ENCODE assay signal across 8 cellular contexts in genomic region chr13:57633141-57633949, GRCh38. TPM values are rescaled to one million over a fixed set of nuclear protein-coding genes. Genes with fewer than 3 reads are reported as not detected.
A peak's percentile ranks its signal among the peaks of the same experiment; 100 is the strongest.
DNase-seq lines count a peak whose midpoint lies in the region; ATAC-seq and TF ChIP-seq lines count a peak whose summit lies in the region.

No MANE protein-coding gene starts in this region.

- no peak for TF ChIP-seq CTCF in activated CD8-positive, alpha-beta T cell treated with anti-CD3 and anti-CD28 coated beads for 36 hours (IDR thresholded peaks at IDR 0.05)

- H2AFZ ChIP-seq in neuronal stem cell (ENCODE audit: low read length), result no peak overlapping the region

- H2AK5ac ChIP-seq in neuronal stem cell (ENCODE audit: low read depth, low read length), result peak overlapping the region; percentile 91

- peaks cover 18 to 31% of the 10 kb centered on the region in 2 donors for H3K9me3 ChIP-seq in neuronal stem cell (replicated peaks in 1 of 2; ENCODE audit: control insufficient read depth in 2 of 2, insufficient read depth in 1 of 2, low read depth in 1 of 2, low read length in 2 of 2)

- no peak for ATAC-seq in activated CD8-positive, alpha-beta T cell treated with anti-CD3 and anti-CD28 coated beads for 36 hours
- ATAC-seq in Right ventricle myocardium superior (ENCODE audit: poor library complexity) (peak; percentile 56), HG02884 (IDR thresholded peaks at IDR 0.05; ENCODE audit: unreplicated experiment) (no peak)

- H3K9me3 Mint-ChIP-seq in activated CD8-positive, alpha-beta T cell treated with anti-CD3 and anti-CD28 coated beads for 36 hours, result peaks cover 12% of the 10 kb centered on the region

- intact Hi-C loops in activated CD8-positive, alpha-beta T cell treated with anti-CD3 and anti-CD28 coated beads for 36 hours (cut with micrococcal nuclease), result loop anchor here (10.0 kb wide), 1 partner anchor 971 kb away; no protein-coding TSS in a partner anchor
- intact Hi-C loops in Right ventricle myocardium superior (cut with DNase I), result no loop called here

- H2BK120ac ChIP-seq in neuronal stem cell (ENCODE audit: low read depth, low read length), result no peak overlapping the region

- H3K36me3 Mint-ChIP-seq in activated CD8-positive, alpha-beta T cell treated with anti-CD3 and anti-CD28 coated beads for 36 hours (ENCODE audit: low read depth), result peaks cover 5% of the 10 kb centered on the region

- CTCF ChIA-PET in activated CD8-positive, alpha-beta T cell treated with anti-CD3 and anti-CD28 coated beads for 36 hours (lab: Charles Lee), result interaction anchor here (0.6 to 1.3 kb wide), 3 partner anchors 9 to 25 kb away, joined by 3 to 5 read pairs (median 3); no protein-coding TSS in a partner anchor

- H4K91ac ChIP-seq in neuronal stem cell (ENCODE audit: low read depth, low read length, poor library complexity), result no peak overlapping the region

- no peak overlapping the region for H2BK12ac ChIP-seq in neuronal stem cell (ENCODE audit: low read length)

- peaks cover 0 to 29% (median 0%) of the 10 kb centered on the region in 3 experiments for H3K27me3 ChIP-seq in neuronal stem cell (ENCODE audit: control insufficient read depth in 3 of 3, insufficient read depth in 3 of 3, low read depth in 1 of 3, low read length in 3 of 3)

- H3K27ac ChIP-seq in neuronal stem cell (replicated peaks; ENCODE audit: low read length), result no peak overlapping the region

- peak overlapping the region; percentile 64 for H3K9ac ChIP-seq in neuronal stem cell (ENCODE audit: low read depth, low read length, poor library complexity)

- H3K14ac ChIP-seq in neuronal stem cell (ENCODE audit: low read length), result peak overlapping the region; percentile 4

- H3K4ac ChIP-seq in neuronal stem cell (ENCODE audit: low read length), result peak overlapping the region; percentile 26

- DNase-seq in AG20443 (ENCODE audit: low spot score) (peak; percentile 8), Right ventricle myocardium superior (peak; percentile 72), neuronal stem cell (ENCODE audit: low spot score) (no peak), NCI-H2107 treated with DMSO at 0.1 percent for 48 hours (lab: John Stamatoyannopoulos, UW; ENCODE audit: unreplicated experiment) (no peak), NCI-H2107 (lab: John Stamatoyannopoulos, UW) (no peak), DMS79 (lab: John Stamatoyannopoulos, UW) (no peak)
- peak; percentile 1 for DNase-seq in activated CD8-positive, alpha-beta T cell treated with anti-CD3 and anti-CD28 coated beads for 36 hours

- no peak overlapping the region for H2BK15ac ChIP-seq in neuronal stem cell (ENCODE audit: low read length)

- peaks cover 14% of the 10 kb centered on the region for H3K79me1 ChIP-seq in neuronal stem cell (ENCODE audit: low read depth, low read length)

- H3K23ac ChIP-seq in neuronal stem cell (ENCODE audit: low read depth, low read length, poor library complexity), result peak overlapping the region; percentile 89

- H3K18ac ChIP-seq in neuronal stem cell (ENCODE audit: low read length), result peak overlapping the region; percentile 91

- no CpG with 5 or more reads among the region's 77 CpGs for WGBS in neuronal stem cell (ENCODE audit: extremely low coverage in 2 of 2, insufficient read length in 2 of 2, insufficient replicate concordance in 1 of 2), 2 donors

- H3K4me3 ChIP-seq in neuronal stem cell (ENCODE audit: low read length in 2 of 2), result peak overlapping the region in 1 of 2 donors; percentile 84

- POLR2A ChIA-PET in activated CD8-positive, alpha-beta T cell treated with anti-CD3 and anti-CD28 coated beads for 36 hours (lab: Charles Lee), result no interaction called here

- peaks cover 36% of the 10 kb centered on the region for H3K4me1 Mint-ChIP-seq in activated CD8-positive, alpha-beta T cell treated with anti-CD3 and anti-CD28 coated beads for 36 hours (ENCODE audit: low read depth)

- H3K36me3 ChIP-seq in neuronal stem cell (replicated peaks in 1 of 2; ENCODE audit: control insufficient read depth in 2 of 2, insufficient read depth in 2 of 2, low read length in 2 of 2), result peaks cover 15 to 34% of the 10 kb centered on the region in 2 donors

- no peak overlapping the region for H3K4me3 Mint-ChIP-seq in activated CD8-positive, alpha-beta T cell treated with anti-CD3 and anti-CD28 coated beads for 36 hours

- H3K27me3 Mint-ChIP-seq in activated CD8-positive, alpha-beta T cell treated with anti-CD3 and anti-CD28 coated beads for 36 hours, result peaks cover 61% of the 10 kb centered on the region

- peak overlapping the region; percentile 92 for H3K4me2 ChIP-seq in neuronal stem cell (ENCODE audit: insufficient read depth, low read length, poor library complexity, severe bottlenecking)

- no peak overlapping the region for H3K27ac Mint-ChIP-seq in activated CD8-positive, alpha-beta T cell treated with anti-CD3 and anti-CD28 coated beads for 36 hours

- peaks cover 2 to 11% of the 10 kb centered on the region in 2 donors for H3K4me1 ChIP-seq in neuronal stem cell (ENCODE audit: control insufficient read depth in 2 of 2, insufficient read depth in 1 of 2, low read depth in 1 of 2, low read length in 2 of 2)

- H4K8ac ChIP-seq in neuronal stem cell (ENCODE audit: low read depth, low read length), result peak overlapping the region; percentile 26

- peak overlapping the region; percentile 72 for H2BK5ac ChIP-seq in neuronal stem cell (ENCODE audit: low read length)

RNA-seq across cellular contexts. Expression of gene PCDH17, which starts 1.8 kb away (rescaled TPM):
- not detected for total RNA-seq in activated CD8-positive, alpha-beta T cell treated with anti-CD3 and anti-CD28 coated beads for 36 hours
- total RNA-seq in Right ventricle myocardium superior, result 2.2 TPM
- polyA plus RNA-seq in neuronal stem cell (2013, experiment 1 of 2), result 12.3 TPM
- polyA plus RNA-seq in neuronal stem cell (2013, experiment 2 of 2), result 13.1 TPM

Comparison
In these comparisons a context has a peak if more than half of its experiments do, and no peak if none do; other contexts are left out.
1. DNase-seq: peak in AG20443 (single experiment), activated CD8-positive, alpha-beta T cell treated with anti-CD3 and anti-CD28 coated beads for 36 hours (single experiment) and Right ventricle myocardium superior (single experiment); none in neuronal stem cell (single experiment), NCI-H2107 treated with DMSO at 0.1 percent for 48 hours (single experiment), NCI-H2107 (single experiment) and DMS79 (single experiment).